ENCODE assay signal across 8 cellular contexts in the genomic region with DNA sequence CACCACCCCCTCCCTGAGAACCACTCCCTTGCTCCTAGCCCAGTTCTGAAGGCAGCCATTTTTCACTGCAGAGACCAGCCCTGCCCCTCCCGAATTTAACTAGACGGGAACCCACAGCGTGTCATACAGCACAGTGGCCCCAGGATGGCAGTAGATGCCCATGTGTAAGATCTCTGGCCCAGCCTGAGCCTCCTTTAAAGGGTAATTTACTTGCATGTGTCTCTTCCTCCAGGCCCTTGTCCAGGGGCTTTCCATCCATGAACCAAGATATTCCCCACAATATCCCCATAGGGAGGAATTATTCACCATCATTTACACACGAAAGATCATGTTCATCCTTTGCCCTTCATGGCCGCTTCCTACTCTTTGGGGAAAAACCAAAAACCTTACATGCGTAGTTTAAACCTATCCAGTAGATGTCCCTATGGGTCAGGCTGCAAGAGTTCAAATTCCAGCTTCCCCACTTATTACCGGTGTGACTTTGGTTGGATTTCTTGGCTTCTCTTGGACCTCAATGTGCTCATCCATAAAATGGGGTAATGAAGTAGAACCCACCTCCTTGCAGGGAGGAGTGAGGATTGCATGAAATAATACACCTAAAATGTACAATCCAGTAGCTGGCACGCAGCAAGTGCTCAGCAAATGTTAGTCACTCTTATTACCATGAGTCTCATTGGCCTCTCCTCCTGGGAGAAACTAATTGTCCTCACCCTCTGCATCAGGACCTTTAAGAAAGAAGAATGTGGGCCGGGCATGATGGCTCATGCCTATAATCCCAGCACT. TPM values are rescaled to one million over a fixed set of nuclear protein-coding genes. Genes with fewer than 3 reads are reported as not detected.
DNase-seq lines count a peak whose midpoint lies in the region; FAIRE-seq and TF ChIP-seq lines count a peak whose summit lies in the region.

No MANE protein-coding gene starts in this region.

- no peaks in the 10 kb centered on the region for H3K79me2 ChIP-seq in trophoblast cell (ENCODE audit: control insufficient read depth, insufficient read depth, low read length, poor library complexity)

- H4K8ac ChIP-seq in trophoblast cell (ENCODE audit: low read depth, low read length): peak overlapping the region; percentile 64

- H3K4me3 Mint-ChIP-seq in glutamatergic neuron (ENCODE audit: unreplicated experiment): no peak overlapping the region

- H3K27me3 ChIP-seq in trophoblast cell (ENCODE audit: insufficient read depth, low read length): no peaks in the 10 kb centered on the region

- H3K9me3 Mint-ChIP-seq in glutamatergic neuron (ENCODE audit: unreplicated experiment): peaks cover 6% of the 10 kb centered on the region

- no CpG with 5 or more reads among the region's 9 CpGs for WGBS in trophoblast cell (ENCODE audit: extremely low coverage, insufficient coverage, insufficient read length)

- H3K4ac ChIP-seq in trophoblast cell (ENCODE audit: low read depth, low read length): no peak overlapping the region

- no peaks in the 10 kb centered on the region for H3K9me3 ChIP-seq in trophoblast cell (ENCODE audit: insufficient read depth, low read depth, low read length)

- H2AK5ac ChIP-seq in trophoblast cell (ENCODE audit: low read length): no peak overlapping the region

- H4K91ac ChIP-seq in trophoblast cell (ENCODE audit: low read depth, low read length): no peak overlapping the region

- no peak overlapping the region for H2BK5ac ChIP-seq in trophoblast cell (ENCODE audit: low read depth, low read length, poor library complexity)

- H3K23ac ChIP-seq in trophoblast cell (ENCODE audit: low read length): no peak overlapping the region

- no peak overlapping the region for H2BK12ac ChIP-seq in trophoblast cell (ENCODE audit: low read length)

- H3K4me1 Mint-ChIP-seq in glutamatergic neuron (ENCODE audit: low read depth, unreplicated experiment): peaks cover 10% of the 10 kb centered on the region

- H3K27me3 Mint-ChIP-seq in glutamatergic neuron (ENCODE audit: unreplicated experiment): peaks cover 1% of the 10 kb centered on the region

- H4K12ac ChIP-seq in trophoblast cell (ENCODE audit: low read depth, low read length): peak overlapping the region; percentile 51

- TF ChIP-seq CTCF in 22Rv1 (IDR thresholded peaks at IDR 0.05) (peak; percentile 85), glutamatergic neuron (IDR thresholded peaks at IDR 0.05; ENCODE audit: partially characterized antibody, unreplicated experiment) (peak; percentile 57)

- no peak for TF ChIP-seq POLR2A in GM12891 (IDR thresholded peaks at IDR 0.05; ENCODE audit: low read depth, low read length)

- H3K36me3 Mint-ChIP-seq in glutamatergic neuron (ENCODE audit: unreplicated experiment): no peaks in the 10 kb centered on the region

- H3K4me2 ChIP-seq in trophoblast cell (ENCODE audit: low read length): no peak overlapping the region

- no peak overlapping the region for H2BK120ac ChIP-seq in trophoblast cell (ENCODE audit: insufficient read depth, low read length, poor library complexity)

- H3K27ac Mint-ChIP-seq in glutamatergic neuron (ENCODE audit: unreplicated experiment): peak overlapping the region; percentile 64

- H3K4me3 ChIP-seq in trophoblast cell (ENCODE audit: low read depth, low read length): no peak overlapping the region

- no peaks in the 10 kb centered on the region for H3K79me1 ChIP-seq in trophoblast cell (ENCODE audit: low read length)

- FAIRE-seq in GM12891 (lab: Jason Lieb, UNC): peak; percentile 95

- H2AFZ ChIP-seq in trophoblast cell (ENCODE audit: insufficient read depth, low read length, poor library complexity): peak overlapping the region; percentile 10

- no peaks in the 10 kb centered on the region for H3K36me3 ChIP-seq in trophoblast cell (ENCODE audit: control insufficient read depth in 1 of 2, insufficient read depth in 2 of 2, low read length in 2 of 2)

- DNase-seq in GM12891 (ENCODE audit: insufficient read length, low spot score) (peak; percentile 57), M059J (ENCODE audit: low read depth) (peak; percentile 84), RKO (ENCODE audit: low spot score) (peak; percentile 86), glutamatergic neuron (peak; percentile 74), trophoblast cell (peak; percentile 76 to 86), ureter (ENCODE audit: low spot score) (peak; percentile 76)
- DNase-seq in activated gamma-delta T cell treated with anti-CD3 and anti-CD28 coated beads, Interleukin-2, amount 50 U/mL, for 16 hours (ENCODE audit: low read depth): peak; percentile 9

- H3K14ac ChIP-seq in trophoblast cell (ENCODE audit: low read length): no peak overlapping the region

- no peak overlapping the region for H3K27ac ChIP-seq in 22Rv1
- H3K27ac ChIP-seq in trophoblast cell (ENCODE audit: low read depth, low read length): no peak overlapping the region

- no peak overlapping the region for H3K18ac ChIP-seq in trophoblast cell (ENCODE audit: low read length)

- peaks cover 0 to 4% of the 10 kb centered on the region in 2 experiments for H3K4me1 ChIP-seq in trophoblast cell (ENCODE audit: control insufficient read depth in 1 of 2, insufficient read depth in 2 of 2, low read length in 2 of 2)

- no peak overlapping the region for H3K9ac ChIP-seq in trophoblast cell (ENCODE audit: low read length)

TF ChIP-seq in GM12891, 5 proteins besides CTCF, POLR2A, EP300 and RAD21:
- TF ChIP-seq POU2F2 (IDR thresholded peaks at IDR 0.05; ENCODE audit: low read depth, low read length) (no peak), SPI1 (IDR thresholded peaks at IDR 0.05; ENCODE audit: low read depth, low read length) (peak; percentile 14; the same call in 1 of the 2 replicates)

RNA-seq across cellular contexts. Expression of a gene that starts 4.0 kb away (rescaled TPM):
- polyA plus RNA-seq in GM12891 (2012; ENCODE audit: low read depth, missing spikeins): not detected
- total RNA-seq in M059J (2014; rRNA removed; shearing (Covaris generic)): not detected in 2 replicates
- not detected for total RNA-seq in glutamatergic neuron (ENCODE audit: unreplicated experiment)
- polyA plus RNA-seq in trophoblast cell (2013): not detected in 2 replicates
- not detected for total RNA-seq in ureter

RNA-seq across cellular contexts. Expression of a gene that starts 39.0 kb away (rescaled TPM):
- not detected for polyA plus RNA-seq in GM12891 (2012; ENCODE audit: low read depth, missing spikeins)
- total RNA-seq in M059J (2014; rRNA removed; shearing (Covaris generic)): not detected in 2 replicates
- total RNA-seq in glutamatergic neuron (ENCODE audit: unreplicated experiment) (not detected), ureter (not detected)
- polyA plus RNA-seq in trophoblast cell (2013): 0.18 TPM in 1 of 2 replicates, not detected in the other

RNA-seq across cellular contexts. Expression of a gene that starts 42.6 kb away (rescaled TPM):
- 51.3 TPM for polyA plus RNA-seq in GM12891 (2012; ENCODE audit: low read depth, missing spikeins)
- total RNA-seq in M059J (2014; rRNA removed; shearing (Covaris generic)): 98.5 and 143 TPM in 2 replicates
- 301 TPM for total RNA-seq in glutamatergic neuron (ENCODE audit: unreplicated experiment)
- 99.0 and 101 TPM in 2 replicates for polyA plus RNA-seq in trophoblast cell (2013)
- 75.6 TPM for total RNA-seq in ureter

Comparison
In these comparisons a context has a peak if more than half of its experiments do, and no peak if none do; other contexts are left out.
1. DNase-seq: peak in every context shown above with its lines; median percentile 86 in RKO; 84 in M059J; 81 in trophoblast cell; 76 in ureter; 74 in glutamatergic neuron; 57 in GM12891; 9 in activated gamma-delta T cell treated with anti-CD3 and anti-CD28 coated beads, Interleukin-2, amount 50 U/mL, for 16 hours.